26 cellular contexts compared by ENCODE assay signal in genomic region chr12:46531059-46531785, GRCh38.
"Had no signal": no experiment of that assay in that cellular context is flagged by ENCODE, and none has a peak within 500 bp of the region (broad histone marks: within the 10 kb centered on the region; RNA-seq: fewer than 3 reads in every experiment).

No MANE protein-coding gene starts in this region.

- H3K4me2 ChIP-seq: smooth muscle cell had no signal

- FAIRE-seq: kidney, pancreas had no signal

- DNase-seq: dermis blood vessel endothelial cell; foreskin fibroblast; gastrocnemius medialis; head of caudate nucleus; midbrain; naive thymus-derived CD4-positive, alpha-beta T cell; occipital lobe; retina; stimulated activated CD4-positive, alpha-beta T cell treated with anti-CD3 and anti-CD28 coated beads, Interleukin-12 subunit alpha, Interleukin-12 subunit beta, amount 100 ng/mL, for 4 hours; stimulated activated CD4-positive, alpha-beta T cell treated with anti-CD3 and anti-CD28 coated beads, Interleukin-1b, Interleukin-23, amount 100 ng/mL, for 48 hours; stimulated activated CD4-positive, alpha-beta T cell treated with anti-CD3 and anti-CD28 coated beads, Interleukin-4, amount 100 ng/mL, for 1 hour; stimulated activated CD8-positive, alpha-beta memory T cell treated with anti-CD3 and anti-CD28 coated beads, Interleukin-4, amount 100 ng/mL, for 48 hours; stimulated activated naive CD4-positive, alpha-beta T cell; stimulated activated naive CD8-positive, alpha-beta T cell treated with anti-CD3 and anti-CD28 coated beads, Interleukin-15, amount 100 ng/mL, for 72 hours; transverse colon had no signal

- H3K4me1 ChIP-seq: pancreas, transverse colon, vagina had no signal

- H3K4me3 Mint-ChIP-seq: memory B cell; naive thymus-derived CD4-positive, alpha-beta T cell; nephron; stimulated activated naive CD8-positive, alpha-beta T cell treated with anti-CD3 and anti-CD28 coated beads, Interleukin-15, amount 100 ng/mL, for 72 hours had no signal

- H3K27ac ChIP-seq: coronary artery, epithelial cell of prostate, gastrocnemius medialis, pancreas, suprapubic skin, transverse colon, vagina had no signal

- H3K4me3 ChIP-seq: coronary artery, gastrocnemius medialis, lung, pancreas, smooth muscle cell, suprapubic skin, transverse colon, vagina had no signal

- H3K27me3 Mint-ChIP-seq: memory B cell; naive thymus-derived CD4-positive, alpha-beta T cell; stimulated activated naive CD8-positive, alpha-beta T cell treated with anti-CD3 and anti-CD28 coated beads, Interleukin-15, amount 100 ng/mL, for 72 hours had no signal

- H3K27ac Mint-ChIP-seq: memory B cell; naive thymus-derived CD4-positive, alpha-beta T cell; stimulated activated naive CD8-positive, alpha-beta T cell treated with anti-CD3 and anti-CD28 coated beads, Interleukin-15, amount 100 ng/mL, for 72 hours had no signal

- H3K36me3 ChIP-seq: gastrocnemius medialis, pancreas, suprapubic skin, transverse colon, vagina had no signal

- H3K27me3 ChIP-seq: gastrocnemius medialis, pancreas, suprapubic skin, transverse colon, vagina had no signal

- ATAC-seq: gastrocnemius medialis; left lobe of liver; naive thymus-derived CD4-positive, alpha-beta T cell; pancreas; stimulated activated naive CD8-positive, alpha-beta T cell treated with anti-CD3 and anti-CD28 coated beads, Interleukin-15, amount 100 ng/mL, for 72 hours had no signal

- H3K9me3 ChIP-seq: gastrocnemius medialis, pancreas, suprapubic skin, transverse colon, vagina had no signal
